16 cellular contexts compared by ENCODE assay signal in the genomic region with DNA sequence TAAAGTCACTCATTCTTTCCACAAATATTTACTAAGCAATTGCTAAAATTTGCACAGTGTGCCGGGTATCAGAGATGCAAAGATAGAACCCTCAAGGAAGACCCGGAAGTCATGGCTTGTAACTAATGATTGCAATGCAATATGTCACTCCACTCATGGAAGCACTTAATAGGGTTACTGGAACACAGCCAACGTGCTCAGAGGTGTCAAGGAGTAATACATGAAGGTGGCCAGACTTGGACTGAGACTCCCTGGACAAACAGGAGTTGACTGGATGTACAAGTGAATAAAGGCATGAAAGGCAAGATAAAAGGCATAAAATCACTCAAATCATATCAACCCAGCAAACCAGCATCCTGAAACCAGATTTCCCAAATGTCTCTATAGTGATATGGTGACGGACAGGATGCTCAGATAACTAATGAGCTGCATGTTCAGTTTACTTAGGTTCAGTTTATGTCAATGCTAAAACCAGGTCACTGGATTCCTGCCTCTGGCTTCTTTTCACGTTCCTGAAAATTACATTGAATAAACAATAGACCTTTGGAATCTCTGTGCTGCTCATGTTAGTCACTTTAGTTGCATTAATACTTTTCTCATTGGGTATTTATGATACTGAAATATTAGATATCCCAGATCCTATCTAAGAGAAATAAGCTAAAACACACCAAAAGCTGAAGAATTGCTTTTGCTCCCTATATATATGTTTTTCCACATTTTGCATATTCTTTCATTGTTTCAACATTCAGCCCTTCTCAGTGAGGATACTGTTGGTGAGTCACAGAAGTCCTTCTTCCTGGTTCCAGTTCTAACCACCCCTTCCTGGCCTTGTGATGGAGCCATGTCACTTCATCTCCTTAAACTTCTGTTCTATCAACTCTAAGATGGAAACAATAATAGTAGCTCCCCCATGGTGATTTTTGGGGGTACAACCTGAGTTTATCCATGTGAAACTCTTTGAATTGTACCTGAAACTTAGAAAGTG.
DNase-seq lines count a peak whose midpoint lies in the region; TF ChIP-seq lines count a peak whose summit lies in the region.
"Had no signal": no experiment of that assay in that cellular context is flagged by ENCODE, and none has a peak within 500 bp of the region (broad histone marks: within the 10 kb centered on the region; RNA-seq: fewer than 3 reads in every experiment).

No MANE protein-coding gene starts in this region.

- H3K27me3 ChIP-seq in GM23248 (replicated peaks; ENCODE audit: insufficient read depth): no peaks in the 10 kb centered on the region
- H3K27me3 ChIP-seq: MG63, tibial artery had no signal

- no peak overlapping the region for H3K9ac ChIP-seq in GM23248

- peaks cover 6% of the 10 kb centered on the region; the same call in 1 of the 2 replicates for H3K4me1 ChIP-seq in GM23248 (ENCODE audit: insufficient read depth)
- H3K4me1 ChIP-seq: prostate gland, tibial artery had no signal

- no peaks in the 10 kb centered on the region for H3K9me2 ChIP-seq in GM23248 (ENCODE audit: insufficient read depth)

- DNase-seq in DMS153 (lab: John Stamatoyannopoulos, UW): peak; percentile 50
- peak; percentile 54 for DNase-seq in GM23248
- DNase-seq in NCI-H748 (lab: John Stamatoyannopoulos, UW; ENCODE audit: unreplicated experiment): peak; percentile 90
- DNase-seq in fibroblast of the aortic adventitia (ENCODE audit: low read depth): peak; percentile 40
- no peak for DNase-seq in HuH-7 (ENCODE audit: low spot score)
- DNase-seq in activated CD8-positive, alpha-beta memory T cell treated with anti-CD3 and anti-CD28 coated beads, Interleukin-2, amount 50 U/mL, for 48 hours: no peak
- no peak for DNase-seq in T1000 (lab: John Stamatoyannopoulos, UW)
- DNase-seq: C1 segment of cervical spinal cord; central memory CD4-positive, alpha-beta T cell; effector memory CD4-positive, alpha-beta T cell; MG63; NCI-H226; SIG-M5; stimulated activated CD4-positive, alpha-beta T cell treated with anti-CD3 and anti-CD28 coated beads, Interleukin-12 subunit alpha, Interleukin-12 subunit beta, amount 100 ng/mL, for 4 hours; tibial artery had no signal

- no peaks in the 10 kb centered on the region for H3F3A ChIP-seq in GM23248 (ENCODE audit: insufficient read depth)

- no peaks in the 10 kb centered on the region for H4K20me1 ChIP-seq in GM23248 (ENCODE audit: insufficient read depth)

- in situ Hi-C loops in GM23248 (cut with MboI): no loop called here

- H3K27ac ChIP-seq in GM23248: no peak overlapping the region
- H3K27ac ChIP-seq: prostate gland, tibial artery had no signal

- 61 to 63% methylated on average over 5 of the region's 5 CpGs for WGBS in GM23248 (ENCODE audit: low coverage in 1 of 2, low lambda C conversion rate in 2 of 2, missing lambda C conversion rate in 2 of 2), 2 experiments

- H3K4me3 ChIP-seq in GM23248 (no peak overlapping the region), fibroblast of the aortic adventitia (ENCODE audit: low read depth, low read length) (no peak overlapping the region)
- H3K4me3 ChIP-seq: MG63, prostate gland, tibial artery had no signal

- no peaks in the 10 kb centered on the region for H3K79me2 ChIP-seq in GM23248 (ENCODE audit: insufficient read depth)

- no peaks in the 10 kb centered on the region for H3K9me3 ChIP-seq in GM23248 (ENCODE audit: low read depth)
- H3K9me3 ChIP-seq: MG63, prostate gland, tibial artery had no signal

- H3K36me3 ChIP-seq in GM23248 (ENCODE audit: low read depth): no peaks in the 10 kb centered on the region
- H3K36me3 ChIP-seq: MG63, prostate gland, tibial artery had no signal

- H2AFZ ChIP-seq in GM23248: no peak overlapping the region

- TF ChIP-seq CTCF in fibroblast of the aortic adventitia (IDR thresholded peaks at IDR 0.05; ENCODE audit: insufficient read depth, low read length): no peak

- no peak overlapping the region for H3K4me2 ChIP-seq in GM23248 (ENCODE audit: unreplicated experiment)

Comparison
In these comparisons a context has a peak if more than half of its experiments do, and no peak if none do; other contexts are left out.
1. DNase-seq: peak in DMS153 (single experiment), GM23248 (single experiment), NCI-H748 (single experiment) and fibroblast of the aortic adventitia (single experiment); none in HuH-7 (single experiment), activated CD8-positive, alpha-beta memory T cell treated with anti-CD3 and anti-CD28 coated beads, Interleukin-2, amount 50 U/mL, for 48 hours (single experiment) and T1000 (single experiment).